22 cellular contexts compared by ENCODE assay signal in the genomic region with DNA sequence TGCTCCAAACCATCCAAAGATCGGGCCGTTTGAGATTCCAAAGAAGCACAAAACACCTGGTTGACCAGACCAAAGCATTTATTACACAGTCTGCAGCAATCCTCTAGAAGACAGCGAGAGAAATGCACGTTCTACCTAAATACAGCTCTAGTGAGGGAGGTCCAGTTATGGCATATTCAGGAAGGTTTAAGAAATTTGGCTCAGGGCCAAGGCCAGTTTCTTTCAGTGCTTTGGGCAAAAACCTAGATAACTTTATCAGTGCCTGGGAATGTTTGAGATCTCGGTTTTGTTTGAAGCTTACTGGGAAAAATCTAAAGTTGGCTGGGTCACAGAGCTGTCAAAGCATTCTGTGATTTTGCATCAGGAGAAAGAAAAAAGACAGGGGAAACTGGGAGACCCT.
"Had no signal": no experiment of that assay in that cellular context is flagged by ENCODE, and none has a peak within 500 bp of the region (broad histone marks: within the 10 kb centered on the region; RNA-seq: fewer than 3 reads in every experiment).

No MANE protein-coding gene starts in this region.

- H3K27ac ChIP-seq: RWPE1 had no signal

- H3K4me3 ChIP-seq: MG63 had no signal

- H3K27me3 ChIP-seq: MG63 had no signal

- H3K4me2 ChIP-seq: SK-N-SH had no signal

- ATAC-seq: Panc1, PC-3 had no signal

- DNase-seq: Karpas-422, KG1, MG63, NCI-H1092, NCI-H1105 treated with DMSO at 0.1 percent for 48 hours, NCI-H1417 treated with DMSO at 0.1 percent for 48 hours, NCI-H146, NCI-H1694 treated with DMSO at 0.1 percent for 48 hours, NCI-H1930, NCI-H2081, NCI-H2107, NCI-H2227 treated with DMSO at 0.1 percent for 48 hours, NCI-H446, NCI-H510A, NCI-H524 treated with DMSO at 0.1 percent for 48 hours, NCI-H69, NCI-H774, PC-3, SHP77, SK-N-SH had no signal

- H3K9me2 ChIP-seq: SK-N-SH had no signal

- H3K36me3 ChIP-seq: MG63 had no signal
